In genomic region chr2:77767388-77768076, GRCh38 we compare ENCODE assay signal across 20 cellular contexts.
"Had no signal": no experiment of that assay in that cellular context is flagged by ENCODE, and none has a peak within 500 bp of the region (broad histone marks: within the 10 kb centered on the region; RNA-seq: fewer than 3 reads in every experiment).

No MANE protein-coding gene starts in this region.

- H3K9me3 ChIP-seq: SJCRH30 had no signal

- H3K27ac ChIP-seq: RWPE1, SJCRH30 had no signal

- H3K36me3 ChIP-seq: SJCRH30 had no signal

- H3K27me3 ChIP-seq: SJCRH30 had no signal

- H3K4me1 ChIP-seq: SJCRH30 had no signal

- FAIRE-seq: HTR-8/SVneo had no signal

- ATAC-seq: Panc1, PC-3, SK-N-SH treated with all-trans-retinoic acid at 6 μM for 48 hours had no signal

- DNase-seq: KBM-7, NCI-H1092, NCI-H1105 treated with DMSO at 0.1 percent for 48 hours, NCI-H1417 treated with DMSO at 0.1 percent for 48 hours, NCI-H146, NCI-H1694 treated with DMSO at 0.1 percent for 48 hours, NCI-H1930, NCI-H2081, NCI-H2107, NCI-H2227 treated with DMSO at 0.1 percent for 48 hours, NCI-H524, NCI-H526 treated with DMSO at 0.1 percent for 48 hours, NCI-H748 treated with DMSO at 0.1 percent for 48 hours, PC-3, SHP77 treated with DMSO at 0.1 percent for 48 hours, SJCRH30 had no signal

- H3K4me3 ChIP-seq: SJCRH30 had no signal
